ENCODE assay signal across 19 cellular contexts in the genomic region with DNA sequence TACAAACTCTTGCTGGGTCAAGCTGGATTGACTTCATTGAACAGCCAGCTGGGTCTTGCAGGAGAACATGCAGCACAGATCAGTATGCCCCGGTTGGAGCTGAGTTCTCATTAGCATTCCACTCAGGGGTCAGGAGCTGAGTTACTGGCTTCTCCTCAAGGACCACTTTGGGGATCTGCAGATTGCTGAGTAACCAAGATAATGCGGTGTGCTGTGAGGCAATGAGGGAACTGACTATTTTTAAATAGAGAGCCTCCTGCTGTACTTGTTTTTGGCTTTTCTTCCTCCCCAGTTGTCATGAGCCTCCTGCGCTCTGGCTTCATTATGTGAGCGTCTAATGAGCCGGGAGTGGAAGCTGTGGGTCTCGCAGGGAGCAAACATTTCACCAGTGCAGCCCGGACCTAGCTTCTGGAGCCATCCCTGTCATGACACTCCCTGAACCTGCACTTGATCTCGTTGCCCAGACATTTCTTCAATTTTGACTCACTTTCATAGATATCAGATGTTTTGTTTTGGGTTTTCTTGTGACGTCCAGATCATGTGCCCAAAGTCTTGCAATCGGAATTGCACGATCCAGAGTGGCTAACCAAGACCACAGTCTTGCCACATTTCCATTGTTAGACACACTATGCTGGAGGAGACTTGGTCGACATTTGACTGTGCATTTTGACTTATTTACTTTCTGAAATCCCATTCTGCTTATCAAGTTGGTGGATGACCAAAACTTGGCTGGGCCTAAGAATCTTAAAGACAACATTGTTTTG.
DNase-seq lines count a peak whose midpoint lies in the region; TF ChIP-seq lines count a peak whose summit lies in the region.
"Had no signal": no experiment of that assay in that cellular context is flagged by ENCODE, and none has a peak within 500 bp of the region (broad histone marks: within the 10 kb centered on the region; RNA-seq: fewer than 3 reads in every experiment).

No MANE protein-coding gene starts in this region.

- H3K4me3 Mint-ChIP-seq in T-helper 2 cell treated with Interferon-gamma antibody and Interleukin-4, amounts not matched to agents 5 μg/mL and 100 μg/mL, for 36 hours, result no peak overlapping the region
- H3K4me3 Mint-ChIP-seq: activated naive CD8-positive, alpha-beta T cell treated with anti-CD3 and anti-CD28 coated beads, Interleukin-2, amount 10 ng/mL, durations not matched to agents 7 days and 5 days; activated T-cell treated with anti-CD3 and anti-CD28 coated beads, Interleukin-2, amount 50 U/mL, for 24 hours; natural killer cell treated with Interleukin-12 subunit alpha and Interleukin-12 subunit beta and Interleukin-15 and Interleukin-18, amount 100 ng/mL, for 72 hours had no signal

- H3K9me3 ChIP-seq in testis (no peaks in the 10 kb centered on the region), MG63 (no peaks in the 10 kb centered on the region)
- H3K9me3 ChIP-seq: BLaER1, SJSA1, uterus had no signal

- DNase-seq in OCI-M1 (lab: John Stamatoyannopoulos, UW), result peak; percentile 51
- DNase-seq in dorsolateral prefrontal cortex, result peak in 5 of 10 donors; percentile 9 to 46 (median 38)
- DNase-seq in medulla oblongata (ENCODE audit: extremely low spot score), result peak; percentile 45
- DNase-seq in testis, result peak; percentile 69
- no peak for DNase-seq in NCI-H526 (lab: John Stamatoyannopoulos, UW)
- DNase-seq in T-helper 2 cell treated with Interferon-gamma antibody and Interleukin-4, amounts not matched to agents 5 μg/mL and 100 μg/mL, for 36 hours (ENCODE audit: low spot score), result no peak
- no peak for DNase-seq in MG63
- DNase-seq: activated naive CD8-positive, alpha-beta T cell treated with anti-CD3 and anti-CD28 coated beads, Interleukin-2, amount 10 ng/mL, durations not matched to agents 7 days and 5 days; activated T-cell treated with anti-CD3 and anti-CD28 coated beads, Interleukin-2, amount 50 U/mL, for 24 hours; erythroblast; HCEC 1CT; NCI-H1048; NCI-H2171; stimulated activated naive CD4-positive, alpha-beta T cell; uterus had no signal

- TF ChIP-seq POLR2A in testis (IDR thresholded peaks at IDR 0.05), result no peak

- H3K36me3 Mint-ChIP-seq in T-helper 2 cell treated with Interferon-gamma antibody and Interleukin-4, amounts not matched to agents 5 μg/mL and 100 μg/mL, for 36 hours (ENCODE audit: low read depth), result no peaks in the 10 kb centered on the region
- H3K36me3 Mint-ChIP-seq: activated naive CD8-positive, alpha-beta T cell treated with anti-CD3 and anti-CD28 coated beads, Interleukin-2, amount 10 ng/mL, durations not matched to agents 7 days and 5 days; natural killer cell treated with Interleukin-12 subunit alpha and Interleukin-12 subunit beta and Interleukin-15 and Interleukin-18, amount 100 ng/mL, for 72 hours had no signal

- H3K4me1 ChIP-seq in testis, result peaks cover 15% of the 10 kb centered on the region
- H3K4me1 ChIP-seq: BLaER1, SJSA1, uterus had no signal

- H3K4me1 Mint-ChIP-seq in T-helper 2 cell treated with Interferon-gamma antibody and Interleukin-4, amounts not matched to agents 5 μg/mL and 100 μg/mL, for 36 hours (ENCODE audit: low read depth), result no peaks in the 10 kb centered on the region
- H3K4me1 Mint-ChIP-seq: activated naive CD8-positive, alpha-beta T cell treated with anti-CD3 and anti-CD28 coated beads, Interleukin-2, amount 10 ng/mL, durations not matched to agents 7 days and 5 days had no signal

- H3K4me3 ChIP-seq in dorsolateral prefrontal cortex, result peak overlapping the region in 18 of 59 donors; percentile 0 to 41 (median 26)
- no peak overlapping the region for H3K4me3 ChIP-seq in testis
- no peak overlapping the region for H3K4me3 ChIP-seq in MG63
- H3K4me3 ChIP-seq: BLaER1, SJSA1, skin epidermis, uterus had no signal

- 53 to 55% methylated on average over 11 to 12 of the region's 12 CpGs for WGBS in testis, 2 donors

- no peak overlapping the region for H3K27ac Mint-ChIP-seq in T-helper 2 cell treated with Interferon-gamma antibody and Interleukin-4, amounts not matched to agents 5 μg/mL and 100 μg/mL, for 36 hours
- H3K27ac Mint-ChIP-seq: activated naive CD8-positive, alpha-beta T cell treated with anti-CD3 and anti-CD28 coated beads, Interleukin-2, amount 10 ng/mL, durations not matched to agents 7 days and 5 days; activated T-cell treated with anti-CD3 and anti-CD28 coated beads, Interleukin-2, amount 50 U/mL, for 24 hours; natural killer cell treated with Interleukin-12 subunit alpha and Interleukin-12 subunit beta and Interleukin-15 and Interleukin-18, amount 100 ng/mL, for 72 hours had no signal

- H3K27me3 ChIP-seq in dorsolateral prefrontal cortex (peaks cover 0 to 12% (median 0%) of the 10 kb centered on the region in 45 donors), testis (no peaks in the 10 kb centered on the region), MG63 (no peaks in the 10 kb centered on the region)
- H3K27me3 ChIP-seq: BLaER1, SJSA1, uterus had no signal

- H3K27me3 Mint-ChIP-seq in T-helper 2 cell treated with Interferon-gamma antibody and Interleukin-4, amounts not matched to agents 5 μg/mL and 100 μg/mL, for 36 hours (ENCODE audit: low read depth), result no peaks in the 10 kb centered on the region
- H3K27me3 Mint-ChIP-seq: activated naive CD8-positive, alpha-beta T cell treated with anti-CD3 and anti-CD28 coated beads, Interleukin-2, amount 10 ng/mL, durations not matched to agents 7 days and 5 days; activated T-cell treated with anti-CD3 and anti-CD28 coated beads, Interleukin-2, amount 50 U/mL, for 24 hours; natural killer cell treated with Interleukin-12 subunit alpha and Interleukin-12 subunit beta and Interleukin-15 and Interleukin-18, amount 100 ng/mL, for 72 hours had no signal

- H3K27ac ChIP-seq in dorsolateral prefrontal cortex, result peak overlapping the region in 36 of 59 donors; percentile 1 to 77 (median 44)
- H3K27ac ChIP-seq in testis, result peak overlapping the region in 1 of 2 donors; percentile 75
- H3K27ac ChIP-seq: BLaER1, SJSA1, skin epidermis, uterus had no signal

- intact Hi-C loops in dorsolateral prefrontal cortex (cut with DNase I), result no loop called here
- intact Hi-C loops in testis (cut with DNase I; ENCODE audit: low total_unique reads), result no loop called here

- TF ChIP-seq CTCF in dorsolateral prefrontal cortex (IDR thresholded peaks at IDR 0.05 in 54 of 56, conservative IDR thresholded peaks at IDR 0.05 in 2 of 56; ENCODE audit: low read depth in 1 of 56, partially characterized antibody in 56 of 56), result no peak
- no peak for TF ChIP-seq CTCF in testis (IDR thresholded peaks at IDR 0.05)

- H3K36me3 ChIP-seq in testis (ENCODE audit: low read depth, missing control alignments) (no peaks in the 10 kb centered on the region), MG63 (no peaks in the 10 kb centered on the region)
- H3K36me3 ChIP-seq: BLaER1, SJSA1, uterus had no signal

- H3K9me3 Mint-ChIP-seq in T-helper 2 cell treated with Interferon-gamma antibody and Interleukin-4, amounts not matched to agents 5 μg/mL and 100 μg/mL, for 36 hours, result peaks cover 4% of the 10 kb centered on the region
- H3K9me3 Mint-ChIP-seq: activated T-cell treated with anti-CD3 and anti-CD28 coated beads, Interleukin-2, amount 50 U/mL, for 24 hours had no signal

Comparison
In these comparisons a context has a peak if more than half of its experiments do, and no peak if none do; other contexts are left out.
1. DNase-seq: peak in OCI-M1 (single experiment), medulla oblongata (single experiment) and testis (single experiment); none in NCI-H526 (0 of 2), T-helper 2 cell treated with Interferon-gamma antibody and Interleukin-4, amounts not matched to agents 5 μg/mL and 100 μg/mL, for 36 hours (single experiment) and MG63 (single experiment).